ENCODE assay signal across 7 cellular contexts in the genomic region with DNA sequence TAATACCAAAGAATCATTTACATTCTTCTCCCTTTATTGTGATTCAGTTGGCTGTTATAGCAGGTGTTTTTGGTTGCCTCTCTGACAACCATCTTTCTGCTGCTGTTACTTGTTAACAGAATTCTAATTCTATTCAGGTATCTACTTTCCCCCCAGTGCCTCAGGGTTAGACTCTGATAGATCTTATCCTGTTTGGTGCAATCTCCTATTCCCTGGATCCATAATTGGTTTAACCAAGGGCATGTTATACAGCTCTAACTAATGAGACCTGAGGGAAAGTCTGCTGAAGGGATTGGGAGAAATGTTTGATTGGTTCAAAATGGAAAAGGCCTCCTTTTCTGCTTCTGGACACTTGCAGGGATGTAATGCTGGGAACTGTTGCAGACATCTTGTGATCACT.
"Had no signal": no experiment of that assay in that cellular context is flagged by ENCODE, and none has a peak within 500 bp of the region (broad histone marks: within the 10 kb centered on the region; RNA-seq: fewer than 3 reads in every experiment).

No MANE protein-coding gene starts in this region.

- H3K36me3 Mint-ChIP-seq: IgD-negative memory B cell had no signal

- H3K4me3 Mint-ChIP-seq: GM23338, H9, IgD-negative memory B cell had no signal

- H3K9me3 Mint-ChIP-seq: GM23338, H9, IgD-negative memory B cell had no signal

- H3K4me1 Mint-ChIP-seq: IgD-negative memory B cell had no signal

- H3K27ac Mint-ChIP-seq: GM23338, H9, IgD-negative memory B cell had no signal

- H3K4me3 ChIP-seq: GM23338 had no signal

- DNase-seq: H9, HCEC 1CT, KBM-7 had no signal

- H3K27me3 Mint-ChIP-seq: IgD-negative memory B cell had no signal

- H3K27ac ChIP-seq: HL-60, KMS-11 had no signal
